In the genomic region with DNA sequence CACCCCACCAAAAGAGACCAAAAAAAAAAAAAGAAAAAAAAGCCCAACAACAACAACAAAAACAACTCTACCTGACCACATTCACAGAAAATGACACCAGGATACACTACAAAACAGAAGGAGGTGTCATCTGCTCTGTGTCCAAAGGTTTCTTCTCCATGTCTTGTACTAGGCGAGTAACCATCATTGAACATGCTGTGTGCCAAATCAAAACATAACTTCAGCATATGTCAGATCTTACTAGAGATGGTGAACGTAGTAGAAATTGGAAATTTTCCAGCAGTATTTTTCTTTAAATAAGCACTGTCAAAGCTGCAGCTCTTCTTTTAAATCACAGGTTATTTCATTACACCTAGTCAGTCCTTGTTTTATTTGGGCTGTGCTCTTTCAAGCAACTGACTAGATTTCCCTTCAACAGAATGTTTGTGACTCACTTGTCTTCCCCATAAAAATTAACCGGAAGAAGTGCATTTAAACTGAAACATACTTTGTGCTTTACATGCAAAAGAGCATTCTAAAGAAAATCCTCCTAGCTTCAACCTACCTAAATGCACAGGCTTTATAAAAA, we compare ENCODE assay signal across 13 cellular contexts. TPM values are rescaled to one million over a fixed set of nuclear protein-coding genes. Genes with fewer than 3 reads are reported as not detected.
DNase-seq lines count a peak whose midpoint lies in the region; ATAC-seq and TF ChIP-seq lines count a peak whose summit lies in the region.
"Had no signal": no experiment of that assay in that cellular context is flagged by ENCODE, and none has a peak within 500 bp of the region (broad histone marks: within the 10 kb centered on the region; RNA-seq: fewer than 3 reads in every experiment).

No MANE protein-coding gene starts in this region.

- H3K27me3 Mint-ChIP-seq in T-helper 2 cell treated with Interferon-gamma antibody and Interleukin-4, amounts not matched to agents 5 μg/mL and 100 μg/mL, for 36 hours (ENCODE audit: low read depth): no peaks in the 10 kb centered on the region

- no peak overlapping the region for H3K4me3 Mint-ChIP-seq in T-helper 2 cell treated with Interferon-gamma antibody and Interleukin-4, amounts not matched to agents 5 μg/mL and 100 μg/mL, for 36 hours

- ATAC-seq in GM19467 (IDR thresholded peaks at IDR 0.05; ENCODE audit: unreplicated experiment) (no peak), HG03460 (IDR thresholded peaks at IDR 0.05; ENCODE audit: unreplicated experiment) (no peak)

- H3K27ac Mint-ChIP-seq in T-helper 2 cell treated with Interferon-gamma antibody and Interleukin-4, amounts not matched to agents 5 μg/mL and 100 μg/mL, for 36 hours: peak overlapping the region; percentile 26

- DNase-seq in AG08395 (ENCODE audit: low spot score) (peak; percentile 7), EL (peak; percentile 63), fibroblast of villous mesenchyme (ENCODE audit: low read depth) (peak; percentile 56), occipital lobe (lab: John Stamatoyannopoulos, UW) (no peak), COR-L47 (lab: John Stamatoyannopoulos, UW) (no peak)
- no peak for DNase-seq in T-helper 2 cell treated with Interferon-gamma antibody and Interleukin-4, amounts not matched to agents 5 μg/mL and 100 μg/mL, for 36 hours (ENCODE audit: low spot score)
- DNase-seq: activated CD4-positive, alpha-beta T cell treated with anti-CD3 and anti-CD28 coated beads for 4 hours; central memory CD4-positive, alpha-beta T cell; DMS79 treated with DMSO at 0.1 percent for 48 hours; hypothalamus; NCI-H187 had no signal

- no peak overlapping the region for H3K4me3 ChIP-seq in fibroblast of villous mesenchyme (ENCODE audit: low read depth, low read length)

- peaks cover 49% of the 10 kb centered on the region for H3K36me3 Mint-ChIP-seq in T-helper 2 cell treated with Interferon-gamma antibody and Interleukin-4, amounts not matched to agents 5 μg/mL and 100 μg/mL, for 36 hours (ENCODE audit: low read depth)

- H3K4me1 Mint-ChIP-seq in T-helper 2 cell treated with Interferon-gamma antibody and Interleukin-4, amounts not matched to agents 5 μg/mL and 100 μg/mL, for 36 hours (ENCODE audit: low read depth): peaks cover 38% of the 10 kb centered on the region

- H3K9me3 Mint-ChIP-seq in T-helper 2 cell treated with Interferon-gamma antibody and Interleukin-4, amounts not matched to agents 5 μg/mL and 100 μg/mL, for 36 hours: no peaks in the 10 kb centered on the region

- TF ChIP-seq CTCF in fibroblast of villous mesenchyme (IDR thresholded peaks at IDR 0.05; ENCODE audit: insufficient read depth, low read depth, low read length): no peak

RNA-seq across cellular contexts. Expression of gene MSL2, which starts 46.5 kb away (rescaled TPM):
- total RNA-seq in fibroblast of villous mesenchyme: 15.8 and 22.0 TPM in 2 replicates
- 31.5 TPM for total RNA-seq in occipital lobe

Comparison
In these comparisons a context has a peak if more than half of its experiments do, and no peak if none do; other contexts are left out.
1. DNase-seq: peak in AG08395 (single experiment), EL (single experiment) and fibroblast of villous mesenchyme (single experiment); none in T-helper 2 cell treated with Interferon-gamma antibody and Interleukin-4, amounts not matched to agents 5 μg/mL and 100 μg/mL, for 36 hours (single experiment), occipital lobe (single experiment) and COR-L47 (single experiment).